Comparison of ENCODE assay signal across 19 cellular contexts in the genomic region with DNA sequence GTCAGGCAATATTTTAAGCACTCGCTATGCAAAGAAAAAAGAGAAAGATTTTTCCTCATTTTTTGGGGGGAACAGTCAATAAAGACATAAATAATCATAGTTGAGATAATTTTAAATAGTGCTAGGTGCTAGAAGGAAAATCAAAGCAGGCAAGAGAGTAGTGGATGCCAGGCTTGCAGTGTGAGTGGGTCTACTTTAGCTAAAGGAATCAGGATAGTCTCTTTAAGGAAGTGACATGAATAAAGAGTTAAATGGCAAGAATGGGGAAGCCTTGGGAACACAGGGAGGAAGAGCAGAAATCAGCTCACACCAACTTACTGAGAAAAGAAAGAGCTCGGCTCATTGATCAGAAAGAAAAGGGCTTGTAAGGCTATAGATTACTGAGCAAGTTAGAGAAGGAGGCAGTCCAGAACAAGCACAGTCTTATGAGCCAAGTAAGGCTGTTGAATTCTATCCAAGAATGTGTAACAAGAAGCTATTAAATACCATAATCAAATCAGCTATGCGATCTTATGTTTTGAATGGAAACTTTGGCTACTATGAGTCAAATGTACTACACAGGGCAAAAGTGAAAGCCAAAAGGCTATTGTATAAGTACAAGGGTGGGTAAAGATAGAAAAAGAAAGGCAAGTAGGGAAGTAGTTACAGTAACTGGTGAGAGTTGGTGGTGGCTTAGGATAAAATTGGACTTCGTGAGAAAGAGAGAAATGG.
DNase-seq lines count a peak whose midpoint lies in the region; ATAC-seq and TF ChIP-seq lines count a peak whose summit lies in the region.
"Had no signal": no experiment of that assay in that cellular context is flagged by ENCODE, and none has a peak within 500 bp of the region (broad histone marks: within the 10 kb centered on the region; RNA-seq: fewer than 3 reads in every experiment).

No MANE protein-coding gene starts in this region.

- no peaks in the 10 kb centered on the region for H3K27me3 ChIP-seq in SK-N-SH (ENCODE audit: insufficient read depth)
- peaks cover 4% of the 10 kb centered on the region for H3K27me3 ChIP-seq in A673 (replicated peaks; ENCODE audit: insufficient read depth, low read depth, low read length, poor library complexity)
- H3K27me3 ChIP-seq: hepatocyte, MG63, spleen had no signal

- TF ChIP-seq EP300 in SK-N-SH (IDR thresholded peaks at IDR 0.05; ENCODE audit: borderline replicate concordance in 1 of 2, low read depth in 1 of 2, low read length in 1 of 2): peak in 1 of 2 experiments; percentile 63; a peak in 1 of 4 replicates

- CTCF ChIA-PET in SK-N-SH (lab: Yijun Ruan, JAX) (no interaction called here), A673 (lab: Charles Lee) (no interaction called here)

- 45% methylated on average over 4 of the region's 4 CpGs for WGBS in SK-N-SH (ENCODE audit: low lambda C conversion rate)

- no peak for TF ChIP-seq RAD21 in SK-N-SH (IDR thresholded peaks at IDR 0.05; ENCODE audit: low read length)

- no peak for TF ChIP-seq CTCF in SK-N-SH (IDR thresholded peaks at IDR 0.05)
- no peak for TF ChIP-seq CTCF in A673 (conservative IDR thresholded peaks at IDR 0.05; ENCODE audit: low read depth, low read length)

- H3K9me3 ChIP-seq in SK-N-SH: peaks cover 3% of the 10 kb centered on the region; the same call in 1 of the 2 replicates
- H3K9me3 ChIP-seq in A673 (ENCODE audit: low read depth, low read length, poor library complexity, severe bottlenecking): no peaks in the 10 kb centered on the region

- peak overlapping the region; percentile 13; the same call in 1 of the 2 replicates for H3K4me2 ChIP-seq in SK-N-SH
- H3K4me2 ChIP-seq: hepatocyte had no signal

- BruUV-seq in A673 (replicated peaks; lab: Mats Ljungman, UMichigan): no TSS peak

- H3K27ac ChIP-seq in SK-N-SH (ENCODE audit: low read depth in 2 of 2, low read length in 1 of 2): peak overlapping the region; percentile 22 to 57; a peak in 3 of 4 replicates
- H3K27ac ChIP-seq in A673 (ENCODE audit: low read depth, low read length, poor library complexity, severe bottlenecking): no peak overlapping the region
- H3K27ac ChIP-seq: hepatocyte, spleen had no signal

- intact Hi-C loops in posterior vena cava (cut with DNase I) (loop anchor here in 1 of 2 donors (10.0 kb wide), 1 partner anchor 1664 kb away; no protein-coding TSS in a partner anchor), A673 (cut with micrococcal nuclease; ENCODE audit: unreplicated experiment) (no loop called here)

- POLR2A ChIA-PET in SK-N-SH (lab: Yijun Ruan, JAX) (no interaction called here), A673 (lab: Charles Lee; ENCODE audit: low non-redundant PET) (no interaction called here)

- H3K4me1 ChIP-seq in SK-N-SH (ENCODE audit: control insufficient read depth in 1 of 2, insufficient read depth in 2 of 2, low read depth in 1 of 2, low read length in 1 of 2) (no peaks in the 10 kb centered on the region; a peak in 1 of 4 replicates), A673 (ENCODE audit: insufficient read depth, low read length, poor library complexity, severe bottlenecking) (no peaks in the 10 kb centered on the region)
- H3K4me1 ChIP-seq: spleen had no signal

- ATAC-seq in GM18511 (IDR thresholded peaks at IDR 0.05; ENCODE audit: unreplicated experiment): no peak
- ATAC-seq: Panc1; stimulated activated naive CD8-positive, alpha-beta T cell treated with anti-CD3 and anti-CD28 coated beads, Interleukin-15, Interleukin-2, amounts not matched to agents 100 U/mL and 50 U/mL, for 24 hours had no signal

- H3F3A ChIP-seq in SK-N-SH (replicated peaks; ENCODE audit: insufficient read depth): peaks cover 9% of the 10 kb centered on the region

- H3K9me2 ChIP-seq in SK-N-SH: no peaks in the 10 kb centered on the region

- H4K20me1 ChIP-seq in SK-N-SH (ENCODE audit: insufficient read depth): no peaks in the 10 kb centered on the region

- no peak overlapping the region for H3K4me3 ChIP-seq in SK-N-SH (ENCODE audit: low read depth in 2 of 2, low read length in 1 of 2)
- no peak overlapping the region for H3K4me3 ChIP-seq in A673 (ENCODE audit: low read depth, low read length, poor library complexity, severe bottlenecking)
- H3K4me3 ChIP-seq: hepatocyte, MG63, spleen had no signal

- no peaks in the 10 kb centered on the region for H3K79me2 ChIP-seq in SK-N-SH (ENCODE audit: insufficient read depth)
- H3K79me2 ChIP-seq: hepatocyte had no signal

- H2AFZ ChIP-seq in SK-N-SH (ENCODE audit: low read depth): no peak overlapping the region
- H2AFZ ChIP-seq: hepatocyte had no signal

- no peak overlapping the region for H3K9ac ChIP-seq in SK-N-SH

- DNase-seq in GM04504 (ENCODE audit: low read depth) (peak; percentile 40), SK-N-SH (no peak), fibroblast of gingiva (ENCODE audit: low read depth) (peak; percentile 55), renal cortical epithelial cell (ENCODE audit: low read depth) (peak; percentile 35), posterior vena cava (ENCODE audit: low spot score) (no peak), NCI-H2171 treated with DMSO at 0.1 percent for 48 hours (lab: John Stamatoyannopoulos, UW) (no peak), A673 (ENCODE audit: low spot score) (no peak)
- DNase-seq: activated CD4-positive, alpha-beta memory T cell treated with anti-CD3 and anti-CD28 coated beads for 36 hours; activated naive CD8-positive, alpha-beta T cell treated with anti-CD3 and anti-CD28 coated beads for 36 hours; activated T-cell treated with anti-CD3 and anti-CD28 coated beads, Interleukin-2, amount 50 U/mL, for 48 hours; DMS 273 treated with DMSO at 0.1 percent for 48 hours; MG63; NCI-H187; NCI-H526 treated with DMSO at 0.1 percent for 48 hours; spleen; stimulated activated naive CD8-positive, alpha-beta T cell treated with anti-CD3 and anti-CD28 coated beads, Interleukin-15, Interleukin-2, amounts not matched to agents 100 U/mL and 50 U/mL, for 24 hours had no signal

- H3K36me3 ChIP-seq in SK-N-SH (replicated peaks in 1 of 2; ENCODE audit: control insufficient read depth in 1 of 2, insufficient read depth in 2 of 2, low read length in 1 of 2): no peaks in the 10 kb centered on the region
- no peaks in the 10 kb centered on the region for H3K36me3 ChIP-seq in A673 (ENCODE audit: insufficient read depth, low read length, poor library complexity, severe bottlenecking)
- H3K36me3 ChIP-seq: MG63, spleen had no signal

TF ChIP-seq in SK-N-SH, 30 proteins besides CTCF, POLR2A, EP300 and RAD21 (continues in another document):
- TF ChIP-seq, protein P1, sequence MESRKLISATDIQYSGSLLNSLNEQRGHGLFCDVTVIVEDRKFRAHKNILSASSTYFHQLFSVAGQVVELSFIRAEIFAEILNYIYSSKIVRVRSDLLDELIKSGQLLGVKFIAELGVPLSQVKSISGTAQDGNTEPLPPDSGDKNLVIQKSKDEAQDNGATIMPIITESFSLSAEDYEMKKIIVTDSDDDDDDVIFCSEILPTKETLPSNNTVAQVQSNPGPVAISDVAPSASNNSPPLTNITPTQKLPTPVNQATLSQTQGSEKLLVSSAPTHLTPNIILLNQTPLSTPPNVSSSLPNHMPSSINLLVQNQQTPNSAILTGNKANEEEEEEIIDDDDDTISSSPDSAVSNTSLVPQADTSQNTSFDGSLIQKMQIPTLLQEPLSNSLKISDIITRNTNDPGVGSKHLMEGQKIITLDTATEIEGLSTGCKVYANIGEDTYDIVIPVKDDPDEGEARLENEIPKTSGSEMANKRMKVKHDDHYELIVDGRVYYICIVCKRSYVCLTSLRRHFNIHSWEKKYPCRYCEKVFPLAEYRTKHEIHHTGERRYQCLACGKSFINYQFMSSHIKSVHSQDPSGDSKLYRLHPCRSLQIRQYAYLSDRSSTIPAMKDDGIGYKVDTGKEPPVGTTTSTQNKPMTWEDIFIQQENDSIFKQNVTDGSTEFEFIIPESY (IDR thresholded peaks at IDR 0.05; ENCODE audit: borderline replicate concordance, low read depth): no peak
- TF ChIP-seq, protein P2, sequence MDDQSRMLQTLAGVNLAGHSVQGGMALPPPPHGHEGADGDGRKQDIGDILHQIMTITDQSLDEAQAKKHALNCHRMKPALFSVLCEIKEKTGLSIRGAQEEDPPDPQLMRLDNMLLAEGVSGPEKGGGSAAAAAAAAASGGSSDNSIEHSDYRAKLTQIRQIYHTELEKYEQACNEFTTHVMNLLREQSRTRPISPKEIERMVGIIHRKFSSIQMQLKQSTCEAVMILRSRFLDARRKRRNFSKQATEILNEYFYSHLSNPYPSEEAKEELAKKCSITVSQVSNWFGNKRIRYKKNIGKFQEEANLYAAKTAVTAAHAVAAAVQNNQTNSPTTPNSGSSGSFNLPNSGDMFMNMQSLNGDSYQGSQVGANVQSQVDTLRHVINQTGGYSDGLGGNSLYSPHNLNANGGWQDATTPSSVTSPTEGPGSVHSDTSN (IDR thresholded peaks at IDR 0.05): peak; percentile 48
- TF ChIP-seq JUND (IDR thresholded peaks at IDR 0.05): peak; percentile 55
- TF ChIP-seq, protein P3, sequence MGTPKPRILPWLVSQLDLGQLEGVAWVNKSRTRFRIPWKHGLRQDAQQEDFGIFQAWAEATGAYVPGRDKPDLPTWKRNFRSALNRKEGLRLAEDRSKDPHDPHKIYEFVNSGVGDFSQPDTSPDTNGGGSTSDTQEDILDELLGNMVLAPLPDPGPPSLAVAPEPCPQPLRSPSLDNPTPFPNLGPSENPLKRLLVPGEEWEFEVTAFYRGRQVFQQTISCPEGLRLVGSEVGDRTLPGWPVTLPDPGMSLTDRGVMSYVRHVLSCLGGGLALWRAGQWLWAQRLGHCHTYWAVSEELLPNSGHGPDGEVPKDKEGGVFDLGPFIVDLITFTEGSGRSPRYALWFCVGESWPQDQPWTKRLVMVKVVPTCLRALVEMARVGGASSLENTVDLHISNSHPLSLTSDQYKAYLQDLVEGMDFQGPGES (IDR thresholded peaks at IDR 0.05; ENCODE audit: low read depth, low read length): no peak
- TF ChIP-seq FOSL2 (IDR thresholded peaks at IDR 0.05; ENCODE audit: borderline replicate concordance, low read depth): peak; percentile 62; the same call in 1 of the 2 replicates
- peak; percentile 87 for TF ChIP-seq NFIC (IDR thresholded peaks at IDR 0.05; ENCODE audit: borderline replicate concordance)
- peak; percentile 72 for TF ChIP-seq TCF12 (IDR thresholded peaks at IDR 0.05)
- TF ChIP-seq POLR2AphosphoS5 (IDR thresholded peaks at IDR 0.05; ENCODE audit: low read depth, low read length): peak; percentile 43; the same call in 1 of the 2 replicates
- TF ChIP-seq RXRA (IDR thresholded peaks at IDR 0.05; ENCODE audit: borderline replicate concordance, low read depth): peak; percentile 44; the same call in 1 of the 2 replicates
- TF ChIP-seq NRF1 (IDR thresholded peaks at IDR 0.05; ENCODE audit: low read depth, low read length): no peak
- TF ChIP-seq, protein P4, sequence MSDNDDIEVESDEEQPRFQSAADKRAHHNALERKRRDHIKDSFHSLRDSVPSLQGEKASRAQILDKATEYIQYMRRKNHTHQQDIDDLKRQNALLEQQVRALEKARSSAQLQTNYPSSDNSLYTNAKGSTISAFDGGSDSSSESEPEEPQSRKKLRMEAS (IDR thresholded peaks at IDR 0.05; ENCODE audit: low read depth): no peak
- no peak for TF ChIP-seq FOXJ3 (CRISPR knock-in tag; IDR thresholded peaks at IDR 0.05)

Comparison
In these comparisons a context has a peak if more than half of its experiments do, and no peak if none do; other contexts are left out.
1. DNase-seq: peak in GM04504 (single experiment), fibroblast of gingiva (single experiment) and renal cortical epithelial cell (single experiment); none in SK-N-SH (single experiment), posterior vena cava (single experiment), NCI-H2171 treated with DMSO at 0.1 percent for 48 hours (single experiment) and A673 (single experiment).